8 cellular contexts compared by ENCODE assay signal in genomic region chr5:55232194-55232984, GRCh38. TPM values are rescaled to one million over a fixed set of nuclear protein-coding genes. Genes with fewer than 3 reads are reported as not detected.
DNase-seq lines count a peak whose midpoint lies in the region; ATAC-seq and TF ChIP-seq lines count a peak whose summit lies in the region.

No MANE protein-coding gene starts in this region.

- ATAC-seq in heart right ventricle (peak in 4 of 8 donors; percentile 10 to 24 (median 16)), HG03045 (IDR thresholded peaks at IDR 0.05; ENCODE audit: unreplicated experiment) (no peak), GM19328 (IDR thresholded peaks at IDR 0.05; ENCODE audit: unreplicated experiment) (no peak)

- H3K27me3 ChIP-seq in heart right ventricle (peaks cover 33 to 100% (median 97%) of the 10 kb centered on the region in 7 donors), rectal smooth muscle tissue (ENCODE audit: control insufficient read depth, insufficient read depth, low read length) (peaks cover 48% of the 10 kb centered on the region)

- intact Hi-C loops in activated T-helper 1 cell treated with anti-CD3 and anti-CD28 coated beads, Interleukin-12 subunit alpha, Interleukin-12 subunit beta, Interleukin-2, Interleukin-4 antibody, amounts not matched to agents 30 ng/mL and 10 ng/mL and 1 ng/mL, durations not matched to agents 14 hours and 24 hours and 36 hours (cut with micrococcal nuclease) = loop anchor here (2.0 kb wide), 2 partner anchors 14 to 74 kb away; partner anchors contain the start of genes DHX29 and MTREX
- intact Hi-C loops in heart right ventricle (cut with DNase I) = loop anchor here in 4 of 10 donors (5.0 kb wide), 2 partner anchors 55 to 60 kb away; partner anchors contain the start of gene CDC20B (in 1 of the 4)

- no peaks in the 10 kb centered on the region for H3K9me3 ChIP-seq in heart right ventricle

- H3K36me3 Mint-ChIP-seq in T-helper 1 cell treated with Interleukin-12 subunit alpha and Interleukin-12 subunit beta and Interleukin-4 antibody, amounts not matched to agents 30 μg/mL and 1 μg/mL, for 36 hours (ENCODE audit: low read depth) = no peaks in the 10 kb centered on the region
- H3K36me3 Mint-ChIP-seq in activated T-helper 1 cell treated with anti-CD3 and anti-CD28 coated beads, Interleukin-12 subunit alpha, Interleukin-12 subunit beta, Interleukin-2, Interleukin-4 antibody, amounts not matched to agents 30 ng/mL and 10 ng/mL and 1 ng/mL, durations not matched to agents 14 hours and 24 hours and 36 hours (ENCODE audit: low read depth) = no peaks in the 10 kb centered on the region

- H3K4me1 Mint-ChIP-seq in T-helper 1 cell treated with Interleukin-12 subunit alpha and Interleukin-12 subunit beta and Interleukin-4 antibody, amounts not matched to agents 30 μg/mL and 1 μg/mL, for 36 hours (ENCODE audit: low read depth) = peaks cover 31% of the 10 kb centered on the region
- H3K4me1 Mint-ChIP-seq in activated T-helper 1 cell treated with anti-CD3 and anti-CD28 coated beads, Interleukin-12 subunit alpha, Interleukin-12 subunit beta, Interleukin-2, Interleukin-4 antibody, amounts not matched to agents 30 ng/mL and 10 ng/mL and 1 ng/mL, durations not matched to agents 14 hours and 24 hours and 36 hours (ENCODE audit: low read depth) = peaks cover 50% of the 10 kb centered on the region

- H3K4me3 ChIP-seq in heart right ventricle (peak overlapping the region; percentile 44 to 71 (median 52)), rectal smooth muscle tissue (ENCODE audit: low read length) (peak overlapping the region; percentile 63)

- TF ChIP-seq EP300 in Ishikawa (IDR thresholded peaks at IDR 0.05; ENCODE audit: borderline replicate concordance) = no peak

- TF ChIP-seq CTCF in heart right ventricle (IDR thresholded peaks at IDR 0.05) = no peak

- peaks cover 6 to 48% (median 44%) of the 10 kb centered on the region in 9 donors for H3K4me1 ChIP-seq in heart right ventricle
- H3K4me1 ChIP-seq in rectal smooth muscle tissue (ENCODE audit: control insufficient read depth, insufficient read depth, low read length) = peaks cover 8% of the 10 kb centered on the region

- TF ChIP-seq RAD21 in Ishikawa (IDR thresholded peaks at IDR 0.05; ENCODE audit: low read depth) = no peak

- no peaks in the 10 kb centered on the region for H3K9me3 Mint-ChIP-seq in T-helper 1 cell treated with Interleukin-12 subunit alpha and Interleukin-12 subunit beta and Interleukin-4 antibody, amounts not matched to agents 30 μg/mL and 1 μg/mL, for 36 hours
- no peaks in the 10 kb centered on the region for H3K9me3 Mint-ChIP-seq in activated T-helper 1 cell treated with anti-CD3 and anti-CD28 coated beads, Interleukin-12 subunit alpha, Interleukin-12 subunit beta, Interleukin-2, Interleukin-4 antibody, amounts not matched to agents 30 ng/mL and 10 ng/mL and 1 ng/mL, durations not matched to agents 14 hours and 24 hours and 36 hours

- peak overlapping the region; percentile 84 for H3K4me3 Mint-ChIP-seq in T-helper 1 cell treated with Interleukin-12 subunit alpha and Interleukin-12 subunit beta and Interleukin-4 antibody, amounts not matched to agents 30 μg/mL and 1 μg/mL, for 36 hours
- H3K4me3 Mint-ChIP-seq in activated T-helper 1 cell treated with anti-CD3 and anti-CD28 coated beads, Interleukin-12 subunit alpha, Interleukin-12 subunit beta, Interleukin-2, Interleukin-4 antibody, amounts not matched to agents 30 ng/mL and 10 ng/mL and 1 ng/mL, durations not matched to agents 14 hours and 24 hours and 36 hours = peak overlapping the region; percentile 83

- WGBS in heart right ventricle, 2 donors = 1% methylated on average over 47 of the region's 47 CpGs

- no peak overlapping the region for H3K9ac ChIP-seq in rectal smooth muscle tissue (ENCODE audit: low read length)

- DNase-seq in T-helper 1 cell (no peak), heart right ventricle (no peak)
- DNase-seq in activated T-helper 1 cell treated with anti-CD3 and anti-CD28 coated beads, Interleukin-12 subunit alpha, Interleukin-12 subunit beta, Interleukin-2, Interleukin-4 antibody, amounts not matched to agents 30 ng/mL and 10 ng/mL and 1 ng/mL, durations not matched to agents 14 hours and 24 hours and 36 hours (ENCODE audit: low spot score) = no peak

- peak overlapping the region; percentile 53 for H3K27ac Mint-ChIP-seq in T-helper 1 cell treated with Interleukin-12 subunit alpha and Interleukin-12 subunit beta and Interleukin-4 antibody, amounts not matched to agents 30 μg/mL and 1 μg/mL, for 36 hours
- peak overlapping the region; percentile 44 for H3K27ac Mint-ChIP-seq in activated T-helper 1 cell treated with anti-CD3 and anti-CD28 coated beads, Interleukin-12 subunit alpha, Interleukin-12 subunit beta, Interleukin-2, Interleukin-4 antibody, amounts not matched to agents 30 ng/mL and 10 ng/mL and 1 ng/mL, durations not matched to agents 14 hours and 24 hours and 36 hours

- H3K36me3 ChIP-seq in heart right ventricle (no peaks in the 10 kb centered on the region), rectal smooth muscle tissue (ENCODE audit: control insufficient read depth, insufficient read depth, low read length) (no peaks in the 10 kb centered on the region)

- H3K27ac ChIP-seq in heart right ventricle (no peak overlapping the region), rectal smooth muscle tissue (ENCODE audit: low read depth, low read length) (no peak overlapping the region)

- H3K27me3 Mint-ChIP-seq in T-helper 1 cell treated with Interleukin-12 subunit alpha and Interleukin-12 subunit beta and Interleukin-4 antibody, amounts not matched to agents 30 μg/mL and 1 μg/mL, for 36 hours (ENCODE audit: low read depth) = peaks cover 89% of the 10 kb centered on the region
- H3K27me3 Mint-ChIP-seq in activated T-helper 1 cell treated with anti-CD3 and anti-CD28 coated beads, Interleukin-12 subunit alpha, Interleukin-12 subunit beta, Interleukin-2, Interleukin-4 antibody, amounts not matched to agents 30 ng/mL and 10 ng/mL and 1 ng/mL, durations not matched to agents 14 hours and 24 hours and 36 hours (ENCODE audit: insufficient read depth) = peaks cover 82% of the 10 kb centered on the region

TF ChIP-seq in Ishikawa, 13 proteins besides CTCF, POLR2A, EP300 and RAD21:
- TF ChIP-seq TCF12 (IDR thresholded peaks at IDR 0.05; ENCODE audit: low read depth) (no peak; the same call in 1 of the 2 replicates), NFIC (IDR thresholded peaks at IDR 0.05) (no peak), TEAD4 (IDR thresholded peaks at IDR 0.05) (no peak), EGR1 (IDR thresholded peaks at IDR 0.05) (peak; percentile 87), TAF1 (IDR thresholded peaks at IDR 0.05; ENCODE audit: low read depth) (no peak), USF1 (IDR thresholded peaks at IDR 0.05) (no peak)

RNA-seq across cellular contexts. Expression of gene CCNO, which starts 1.0 kb away (rescaled TPM):
- total RNA-seq in activated T-helper 1 cell treated with anti-CD3 and anti-CD28 coated beads, Interleukin-12 subunit alpha, Interleukin-12 subunit beta, Interleukin-2, Interleukin-4 antibody, amounts not matched to agents 30 ng/mL and 10 ng/mL and 1 ng/mL, durations not matched to agents 14 hours and 24 hours and 36 hours = 0.10 and 0.20 TPM in 2 replicates
- under 1 TPM in 2 of 10 donors, not detected in 8; 0.15 to 0.41 TPM for total RNA-seq in heart right ventricle
- polyA plus RNA-seq in heart right ventricle = under 1 TPM in 1 of 2 donors, not detected in 1; 0.07 TPM

RNA-seq across cellular contexts. Expression of gene MCIDAS, which starts 5.3 kb away (rescaled TPM):
- total RNA-seq in activated T-helper 1 cell treated with anti-CD3 and anti-CD28 coated beads, Interleukin-12 subunit alpha, Interleukin-12 subunit beta, Interleukin-2, Interleukin-4 antibody, amounts not matched to agents 30 ng/mL and 10 ng/mL and 1 ng/mL, durations not matched to agents 14 hours and 24 hours and 36 hours = 0.10 TPM in 1 of 2 replicates, not detected in the other
- total RNA-seq in heart right ventricle = not detected
- polyA plus RNA-seq in heart right ventricle = not detected

RNA-seq across cellular contexts. Expression of gene CDC20B, which starts 59.4 kb away (rescaled TPM):
- total RNA-seq in activated T-helper 1 cell treated with anti-CD3 and anti-CD28 coated beads, Interleukin-12 subunit alpha, Interleukin-12 subunit beta, Interleukin-2, Interleukin-4 antibody, amounts not matched to agents 30 ng/mL and 10 ng/mL and 1 ng/mL, durations not matched to agents 14 hours and 24 hours and 36 hours = not detected in 2 replicates
- total RNA-seq in heart right ventricle = not detected
- not detected for polyA plus RNA-seq in heart right ventricle
